ENCODE assay signal across 19 cellular contexts in genomic region chr7:28149291-28150101, GRCh38. TPM values are rescaled to one million over a fixed set of nuclear protein-coding genes. Genes with fewer than 3 reads are reported as not detected.
DNase-seq lines count a peak whose midpoint lies in the region; ATAC-seq and TF ChIP-seq lines count a peak whose summit lies in the region.
"Had no signal": no experiment of that assay in that cellular context is flagged by ENCODE, and none has a peak within 500 bp of the region (broad histone marks: within the 10 kb centered on the region; RNA-seq: fewer than 3 reads in every experiment).

No MANE protein-coding gene starts in this region.

- POLR2A ChIA-PET in MCF 10A (lab: Yijun Ruan, JAX) = no interaction called here

- ATAC-seq in T-helper 17 cell = no peak
- ATAC-seq: activated CD4-positive, CD25-positive, alpha-beta regulatory T cell treated with anti-CD3 and anti-CD28 coated beads, Interleukin-2, amount 50 U/mL, for 24 hours; left colon had no signal

- H3K27ac Mint-ChIP-seq in MCF 10A (ENCODE audit: low read depth, unreplicated experiment) (peak overlapping the region; percentile 47), T-helper 17 cell (peak overlapping the region; percentile 3)

- H3K4me1 Mint-ChIP-seq in MCF 10A (ENCODE audit: insufficient read depth, unreplicated experiment) (peaks cover 22% of the 10 kb centered on the region), T-helper 17 cell (peaks cover 22% of the 10 kb centered on the region)

- H3K27ac ChIP-seq in breast epithelium (no peak overlapping the region), caudate nucleus (ENCODE audit: low read depth, low read length) (no peak overlapping the region)
- H3K27ac ChIP-seq: adrenal gland, colonic mucosa, esophagus squamous epithelium, HL-60 had no signal

- no peaks in the 10 kb centered on the region for H3K27me3 ChIP-seq in breast epithelium
- H3K27me3 ChIP-seq: adrenal gland, colonic mucosa, esophagus squamous epithelium had no signal

- no peak overlapping the region for H3K4me3 ChIP-seq in breast epithelium
- H3K4me3 ChIP-seq: adrenal gland, colonic mucosa, esophagus squamous epithelium had no signal

- peaks cover 0 to 3% of the 10 kb centered on the region in 2 donors for H3K4me1 ChIP-seq in breast epithelium
- H3K4me1 ChIP-seq: colonic mucosa had no signal

- CTCF ChIA-PET in MCF 10A (lab: Yijun Ruan, JAX) = no interaction called here

- no peaks in the 10 kb centered on the region for H3K9me3 Mint-ChIP-seq in MCF 10A (ENCODE audit: unreplicated experiment)

- H3K27me3 Mint-ChIP-seq in MCF 10A (ENCODE audit: insufficient read depth, unreplicated experiment) (no peaks in the 10 kb centered on the region), T-helper 17 cell (no peaks in the 10 kb centered on the region)

- H3K36me3 Mint-ChIP-seq in MCF 10A (ENCODE audit: insufficient read depth, unreplicated experiment) = peaks cover 6% of the 10 kb centered on the region
- peaks cover 4% of the 10 kb centered on the region for H3K36me3 Mint-ChIP-seq in T-helper 17 cell (ENCODE audit: low read depth)

- BruUV-seq in MCF 10A (replicated peaks; lab: Mats Ljungman, UMichigan) = no TSS peak

- intact Hi-C loops in MCF 10A (cut with micrococcal nuclease) (no loop called here), breast epithelium (cut with DNase I; ENCODE audit: low total_unique reads) (no loop called here)

- TF ChIP-seq POLR2A in breast epithelium (IDR thresholded peaks at IDR 0.05) = no peak

- DNase-seq in MCF 10A (ENCODE audit: unreplicated experiment) (peak; percentile 35), breast epithelium (ENCODE audit: low spot score in 2 of 2) (no peak), T-helper 17 cell (no peak), kidney glomerular epithelial cell (lab: John Stamatoyannopoulos, UW) (peak; percentile 60), midbrain (lab: John Stamatoyannopoulos, UW) (no peak), caudate nucleus (lab: John Stamatoyannopoulos, UW) (no peak), mucosa of gallbladder (ENCODE audit: low spot score) (no peak), hypothalamus (lab: John Stamatoyannopoulos, UW) (no peak)
- DNase-seq: activated CD8-positive, alpha-beta memory T cell treated with anti-CD3 and anti-CD28 coated beads, Interleukin-2, amount 50 U/mL, for 48 hours; adrenal gland; colonic mucosa; esophagus squamous epithelium; left colon; NCI-H187 treated with DMSO at 0.1 percent for 48 hours; NCI-H526; RPMI8226; T-helper 1 cell had no signal

- TF ChIP-seq CTCF in MCF 10A (IDR thresholded peaks at IDR 0.05; ENCODE audit: unreplicated experiment) = no peak
- TF ChIP-seq CTCF in breast epithelium (IDR thresholded peaks at IDR 0.05) = no peak

- no peak overlapping the region for H3K4me3 Mint-ChIP-seq in MCF 10A (ENCODE audit: unreplicated experiment)
- peak overlapping the region; percentile 50 for H3K4me3 Mint-ChIP-seq in T-helper 17 cell

- H3K36me3 ChIP-seq in breast epithelium = no peaks in the 10 kb centered on the region
- H3K36me3 ChIP-seq: adrenal gland, colonic mucosa, esophagus squamous epithelium had no signal

- no peaks in the 10 kb centered on the region for H3K9me3 ChIP-seq in breast epithelium
- H3K9me3 ChIP-seq in T-helper 17 cell (ENCODE audit: control insufficient read depth, low read length, poor library complexity, severe bottlenecking) = no peaks in the 10 kb centered on the region
- H3K9me3 ChIP-seq: adrenal gland, colonic mucosa, esophagus squamous epithelium had no signal

RNA-seq across cellular contexts. Expression of gene JAZF1, which starts 31.1 kb away (rescaled TPM):
- total RNA-seq in MCF 10A (2022) (14.2 and 16.9 TPM in 2 replicates), breast epithelium (10 to 100 TPM in 2 of 3 donors, 1 to 10 TPM in 1; 8.6 to 27.4 (median 10.5) TPM), T-helper 17 cell (10 to 100 TPM; 12.4 to 13.4 TPM), mucosa of gallbladder (28.1 TPM)

Comparison
In these comparisons a context has a peak if more than half of its experiments do, and no peak if none do; other contexts are left out.
1. DNase-seq: peak in MCF 10A (single experiment) and kidney glomerular epithelial cell (single experiment); none in breast epithelium (0 of 2), T-helper 17 cell (0 of 3), midbrain (single experiment), caudate nucleus (0 of 61), mucosa of gallbladder (single experiment) and hypothalamus (0 of 51).